ENCODE assay signal across 18 cellular contexts in the genomic region with DNA sequence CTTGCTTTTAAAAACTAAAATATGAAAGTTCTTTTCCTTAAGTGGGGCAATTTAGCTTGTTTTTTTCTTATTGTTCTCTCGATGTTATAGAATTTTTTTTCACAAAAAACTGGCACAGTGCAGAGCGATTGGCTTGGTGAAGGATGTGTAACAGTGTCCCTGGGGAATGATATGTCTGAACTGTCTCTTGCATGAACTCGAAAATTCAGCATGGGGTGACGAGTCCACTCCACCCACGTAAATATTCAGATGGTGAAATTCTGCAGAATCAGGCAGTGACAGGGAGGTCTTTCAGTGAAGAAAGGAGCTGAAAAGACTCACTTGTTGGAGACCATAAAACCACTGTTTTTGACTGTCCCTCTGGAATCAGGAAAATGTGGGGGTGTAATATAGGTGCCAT.
DNase-seq lines count a peak whose midpoint lies in the region; ATAC-seq and TF ChIP-seq lines count a peak whose summit lies in the region.
"Had no signal": no experiment of that assay in that cellular context is flagged by ENCODE, and none has a peak within 500 bp of the region (broad histone marks: within the 10 kb centered on the region; RNA-seq: fewer than 3 reads in every experiment).

No MANE protein-coding gene starts in this region.

- no peak for TF ChIP-seq CTCF in fibroblast of mammary gland (conservative IDR thresholded peaks at IDR 0.05; ENCODE audit: control insufficient read depth, insufficient read depth, low read depth, low read length)

- H3K4me3 ChIP-seq in fibroblast of mammary gland (ENCODE audit: control insufficient read depth, low read depth, low read length) (no peak overlapping the region), skeletal muscle cell (ENCODE audit: low read depth, low read length) (no peak overlapping the region)
- H3K4me3 ChIP-seq: BLaER1, SJCRH30 had no signal

- ATAC-seq in stimulated activated naive CD8-positive, alpha-beta T cell treated with anti-CD3 and anti-CD28 coated beads, Interleukin-15, Interleukin-2, amounts not matched to agents 100 U/mL and 50 U/mL, for 24 hours, result no peak
- ATAC-seq in GM21528 (IDR thresholded peaks at IDR 0.05; ENCODE audit: low FRiP score, unreplicated experiment), result no peak
- ATAC-seq: CD8-positive, alpha-beta T cell had no signal

- DNase-seq in EL (peak; percentile 7), RPMI7951 (ENCODE audit: low read depth) (peak; percentile 14), fibroblast of mammary gland (ENCODE audit: low read depth) (peak; percentile 92), skeletal muscle cell (ENCODE audit: low read depth) (peak; percentile 61), NCI-H1092 treated with DMSO at 0.1 percent for 48 hours (lab: John Stamatoyannopoulos, UW) (no peak), T1000 (lab: John Stamatoyannopoulos, UW) (no peak)
- no peak for DNase-seq in stimulated activated naive CD8-positive, alpha-beta T cell treated with anti-CD3 and anti-CD28 coated beads, Interleukin-15, Interleukin-2, amounts not matched to agents 100 U/mL and 50 U/mL, for 24 hours
- DNase-seq: CD8-positive, alpha-beta T cell; DMS79; H7; Karpas-422; MM.1S; NCI-H1105 treated with DMSO at 0.1 percent for 48 hours; NCI-H1694 treated with DMSO at 0.1 percent for 48 hours; NCI-H526 treated with DMSO at 0.1 percent for 48 hours; SJCRH30 had no signal

Comparison
In these comparisons a context has a peak if more than half of its experiments do, and no peak if none do; other contexts are left out.
1. DNase-seq: peak in EL (single experiment), RPMI7951 (single experiment), fibroblast of mammary gland (single experiment) and skeletal muscle cell (single experiment); none in NCI-H1092 treated with DMSO at 0.1 percent for 48 hours (single experiment), stimulated activated naive CD8-positive, alpha-beta T cell treated with anti-CD3 and anti-CD28 coated beads, Interleukin-15, Interleukin-2, amounts not matched to agents 100 U/mL and 50 U/mL, for 24 hours (single experiment) and T1000 (single experiment).